Comparison of ENCODE assay signal across 8 cellular contexts in the genomic region with DNA sequence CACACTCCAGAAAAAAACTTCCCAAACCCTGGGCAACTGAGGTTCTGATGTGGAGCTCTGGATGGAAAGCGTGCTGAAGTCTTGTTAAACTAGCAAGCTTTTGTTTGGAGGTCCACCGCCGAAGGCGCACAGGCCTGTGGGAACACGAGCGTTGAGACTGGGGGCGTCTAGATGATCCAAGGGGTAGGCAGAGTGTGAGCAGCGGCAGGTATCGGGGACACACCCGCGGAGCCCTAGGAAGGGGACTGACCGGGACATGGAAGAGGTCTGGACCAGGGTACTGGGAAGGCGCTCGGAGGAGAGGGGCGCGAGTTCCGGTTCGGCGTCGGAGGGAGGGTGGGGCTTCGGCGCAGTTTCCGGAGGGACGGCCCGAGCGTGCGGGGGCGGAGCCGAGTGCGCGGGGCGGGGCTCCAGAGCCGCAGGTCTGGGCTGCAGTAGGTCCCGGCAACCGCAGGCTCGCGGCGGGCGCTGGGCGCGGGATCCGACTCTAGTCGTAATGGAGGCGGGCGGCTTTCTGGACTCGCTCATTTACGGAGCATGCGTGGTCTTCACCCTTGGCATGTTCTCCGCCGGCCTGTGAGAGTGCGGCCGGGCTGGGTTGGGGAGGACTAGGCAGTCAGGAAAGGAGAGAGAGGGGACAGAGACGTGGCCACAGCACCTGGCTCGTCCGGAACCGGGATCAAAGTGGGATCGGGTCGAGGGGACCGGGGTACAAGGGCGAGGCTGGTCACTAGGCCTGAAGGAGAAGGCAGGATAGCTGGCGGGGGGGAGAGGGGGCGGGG. TPM values are rescaled to one million over a fixed set of nuclear protein-coding genes. Genes with fewer than 3 reads are reported as not detected.
DNase-seq lines count a peak whose midpoint lies in the region; ATAC-seq and TF ChIP-seq lines count a peak whose summit lies in the region.

A gene with protein sequence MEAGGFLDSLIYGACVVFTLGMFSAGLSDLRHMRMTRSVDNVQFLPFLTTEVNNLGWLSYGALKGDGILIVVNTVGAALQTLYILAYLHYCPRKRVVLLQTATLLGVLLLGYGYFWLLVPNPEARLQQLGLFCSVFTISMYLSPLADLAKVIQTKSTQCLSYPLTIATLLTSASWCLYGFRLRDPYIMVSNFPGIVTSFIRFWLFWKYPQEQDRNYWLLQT (plus strand): TSS at position 437 of the 782 bp plus-strand sequence. CDS start 60 bp downstream, at position 497.

- ATAC-seq in HG02610 (IDR thresholded peaks at IDR 0.05; ENCODE audit: unreplicated experiment) (peak; percentile 77), SK-N-SH treated with all-trans-retinoic acid at 6 μM for 48 hours (peak; percentile 89), omental fat pad (ENCODE audit: low FRiP score) (peak; percentile 86)

- DNase-seq in GM06990 (ENCODE audit: extremely low read depth, insufficient read length) (peak; percentile 97), NCI-H1092 treated with DMSO at 0.1 percent for 48 hours (lab: John Stamatoyannopoulos, UW) (peak; percentile 93), globus pallidus (ENCODE audit: low spot score) (peak; percentile 90), omental fat pad (ENCODE audit: low spot score) (peak; percentile 83)
- peak; percentile 93 for DNase-seq in activated naive CD4-positive, alpha-beta T cell treated with anti-CD3 and anti-CD28 coated beads, Interleukin-2, amount 50 U/mL, for 16 hours

- H3K27ac ChIP-seq in temporal lobe (ENCODE audit: low read depth, low read length): peak within 1 kb of the TSS; percentile 95

- no peak for TF ChIP-seq CTCF in GM06990 (IDR thresholded peaks at IDR 0.05; ENCODE audit: insufficient read depth, low read length, poor library complexity, severe bottlenecking)
- TF ChIP-seq CTCF in omental fat pad (IDR thresholded peaks at IDR 0.05): no peak

- H3K27me3 ChIP-seq in GM06990 (replicated peaks; ENCODE audit: control insufficient read depth, insufficient read depth, low read length): no peaks in the 10 kb centered on the region

- H3K4me3 ChIP-seq in GM06990 (replicated peaks; ENCODE audit: low read depth, low read length): peak within 1 kb of the TSS; percentile 90

- H3K36me3 ChIP-seq in GM06990 (ENCODE audit: control insufficient read depth, insufficient read depth, low read length): peaks cover 9% of the 10 kb centered on the region

TF ChIP-seq in SK-N-SH treated with all-trans-retinoic acid at 6 μM for 48 hours, 23 proteins besides CTCF, POLR2A, EP300 and RAD21:
- TF ChIP-seq, protein P1, sequence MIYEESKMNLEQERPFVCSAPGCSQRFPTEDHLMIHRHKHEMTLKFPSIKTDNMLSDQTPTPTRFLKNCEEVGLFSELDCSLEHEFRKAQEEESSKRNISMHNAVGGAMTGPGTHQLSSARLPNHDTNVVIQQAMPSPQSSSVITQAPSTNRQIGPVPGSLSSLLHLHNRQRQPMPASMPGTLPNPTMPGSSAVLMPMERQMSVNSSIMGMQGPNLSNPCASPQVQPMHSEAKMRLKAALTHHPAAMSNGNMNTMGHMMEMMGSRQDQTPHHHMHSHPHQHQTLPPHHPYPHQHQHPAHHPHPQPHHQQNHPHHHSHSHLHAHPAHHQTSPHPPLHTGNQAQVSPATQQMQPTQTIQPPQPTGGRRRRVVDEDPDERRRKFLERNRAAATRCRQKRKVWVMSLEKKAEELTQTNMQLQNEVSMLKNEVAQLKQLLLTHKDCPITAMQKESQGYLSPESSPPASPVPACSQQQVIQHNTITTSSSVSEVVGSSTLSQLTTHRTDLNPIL (CRISPR knock-in tag; IDR thresholded peaks at IDR 0.05; ENCODE audit: low read depth): no peak
- TF ChIP-seq ARNTL (CRISPR knock-in tag; IDR thresholded peaks at IDR 0.05; ENCODE audit: borderline replicate concordance, low read depth) (no peak), ZNF8 (CRISPR knock-in tag; IDR thresholded peaks at IDR 0.05) (no peak), GLIS3 (CRISPR knock-in tag; IDR thresholded peaks at IDR 0.05) (no peak; the same call in 1 of the 2 replicates), BACH2 (CRISPR knock-in tag; IDR thresholded peaks at IDR 0.05; ENCODE audit: borderline replicate concordance) (no peak), RARB (CRISPR knock-in tag; IDR thresholded peaks at IDR 0.05) (no peak), TCF4 (CRISPR knock-in tag; IDR thresholded peaks at IDR 0.05; ENCODE audit: borderline replicate concordance) (no peak), ZFP3 (CRISPR knock-in tag; IDR thresholded peaks at IDR 0.05) (no peak), ZC3H10 (CRISPR knock-in tag; IDR thresholded peaks at IDR 0.05) (0 out of 2 replicates have a peak, but pooled peaks have one; percentile 20), ZFP30 (CRISPR knock-in tag; IDR thresholded peaks at IDR 0.05) (no peak), ESRRG (CRISPR knock-in tag; IDR thresholded peaks at IDR 0.05) (no peak), TOX (CRISPR knock-in tag; IDR thresholded peaks at IDR 0.05; ENCODE audit: borderline replicate concordance) (0 out of 2 replicates have a peak, but pooled peaks have one; percentile 5)
- TF ChIP-seq, protein P2, sequence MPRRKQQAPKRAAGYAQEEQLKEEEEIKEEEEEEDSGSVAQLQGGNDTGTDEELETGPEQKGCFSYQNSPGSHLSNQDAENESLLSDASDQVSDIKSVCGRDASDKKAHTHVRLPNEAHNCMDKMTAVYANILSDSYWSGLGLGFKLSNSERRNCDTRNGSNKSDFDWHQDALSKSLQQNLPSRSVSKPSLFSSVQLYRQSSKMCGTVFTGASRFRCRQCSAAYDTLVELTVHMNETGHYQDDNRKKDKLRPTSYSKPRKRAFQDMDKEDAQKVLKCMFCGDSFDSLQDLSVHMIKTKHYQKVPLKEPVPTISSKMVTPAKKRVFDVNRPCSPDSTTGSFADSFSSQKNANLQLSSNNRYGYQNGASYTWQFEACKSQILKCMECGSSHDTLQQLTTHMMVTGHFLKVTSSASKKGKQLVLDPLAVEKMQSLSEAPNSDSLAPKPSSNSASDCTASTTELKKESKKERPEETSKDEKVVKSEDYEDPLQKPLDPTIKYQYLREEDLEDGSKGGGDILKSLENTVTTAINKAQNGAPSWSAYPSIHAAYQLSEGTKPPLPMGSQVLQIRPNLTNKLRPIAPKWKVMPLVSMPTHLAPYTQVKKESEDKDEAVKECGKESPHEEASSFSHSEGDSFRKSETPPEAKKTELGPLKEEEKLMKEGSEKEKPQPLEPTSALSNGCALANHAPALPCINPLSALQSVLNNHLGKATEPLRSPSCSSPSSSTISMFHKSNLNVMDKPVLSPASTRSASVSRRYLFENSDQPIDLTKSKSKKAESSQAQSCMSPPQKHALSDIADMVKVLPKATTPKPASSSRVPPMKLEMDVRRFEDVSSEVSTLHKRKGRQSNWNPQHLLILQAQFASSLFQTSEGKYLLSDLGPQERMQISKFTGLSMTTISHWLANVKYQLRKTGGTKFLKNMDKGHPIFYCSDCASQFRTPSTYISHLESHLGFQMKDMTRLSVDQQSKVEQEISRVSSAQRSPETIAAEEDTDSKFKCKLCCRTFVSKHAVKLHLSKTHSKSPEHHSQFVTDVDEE (CRISPR knock-in tag; IDR thresholded peaks at IDR 0.05): no peak
- TF ChIP-seq, protein P3, sequence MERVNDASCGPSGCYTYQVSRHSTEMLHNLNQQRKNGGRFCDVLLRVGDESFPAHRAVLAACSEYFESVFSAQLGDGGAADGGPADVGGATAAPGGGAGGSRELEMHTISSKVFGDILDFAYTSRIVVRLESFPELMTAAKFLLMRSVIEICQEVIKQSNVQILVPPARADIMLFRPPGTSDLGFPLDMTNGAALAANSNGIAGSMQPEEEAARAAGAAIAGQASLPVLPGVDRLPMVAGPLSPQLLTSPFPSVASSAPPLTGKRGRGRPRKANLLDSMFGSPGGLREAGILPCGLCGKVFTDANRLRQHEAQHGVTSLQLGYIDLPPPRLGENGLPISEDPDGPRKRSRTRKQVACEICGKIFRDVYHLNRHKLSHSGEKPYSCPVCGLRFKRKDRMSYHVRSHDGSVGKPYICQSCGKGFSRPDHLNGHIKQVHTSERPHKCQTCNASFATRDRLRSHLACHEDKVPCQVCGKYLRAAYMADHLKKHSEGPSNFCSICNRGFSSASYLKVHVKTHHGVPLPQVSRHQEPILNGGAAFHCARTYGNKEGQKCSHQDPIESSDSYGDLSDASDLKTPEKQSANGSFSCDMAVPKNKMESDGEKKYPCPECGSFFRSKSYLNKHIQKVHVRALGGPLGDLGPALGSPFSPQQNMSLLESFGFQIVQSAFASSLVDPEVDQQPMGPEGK (CRISPR knock-in tag; IDR thresholded peaks at IDR 0.05; ENCODE audit: borderline replicate concordance): no peak
- TF ChIP-seq, protein P4, sequence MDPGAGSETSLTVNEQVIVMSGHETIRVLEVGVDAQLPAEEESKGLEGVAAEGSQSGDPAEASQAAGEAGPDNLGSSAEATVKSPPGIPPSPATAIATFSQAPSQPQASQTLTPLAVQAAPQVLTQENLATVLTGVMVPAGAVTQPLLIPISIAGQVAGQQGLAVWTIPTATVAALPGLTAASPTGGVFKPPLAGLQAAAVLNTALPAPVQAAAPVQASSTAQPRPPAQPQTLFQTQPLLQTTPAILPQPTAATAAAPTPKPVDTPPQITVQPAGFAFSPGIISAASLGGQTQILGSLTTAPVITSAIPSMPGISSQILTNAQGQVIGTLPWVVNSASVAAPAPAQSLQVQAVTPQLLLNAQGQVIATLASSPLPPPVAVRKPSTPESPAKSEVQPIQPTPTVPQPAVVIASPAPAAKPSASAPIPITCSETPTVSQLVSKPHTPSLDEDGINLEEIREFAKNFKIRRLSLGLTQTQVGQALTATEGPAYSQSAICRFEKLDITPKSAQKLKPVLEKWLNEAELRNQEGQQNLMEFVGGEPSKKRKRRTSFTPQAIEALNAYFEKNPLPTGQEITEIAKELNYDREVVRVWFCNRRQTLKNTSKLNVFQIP (CRISPR knock-in tag; IDR thresholded peaks at IDR 0.05; ENCODE audit: borderline replicate concordance, low read depth): no peak

RNA-seq across cellular contexts. Expression of the gene that starts here (rescaled TPM):
- total RNA-seq in omental fat pad (10 to 100 TPM; 26.8 to 40.6 (median 27.5) TPM), temporal lobe (5.2 TPM)

Comparison
In these comparisons a context has a peak if more than half of its experiments do, and no peak if none do; other contexts are left out.
1. Peak in every context shown above with its lines: DNase-seq, ATAC-seq, H3K4me3 ChIP-seq and H3K27ac ChIP-seq.